ENCODE assay signal across 9 cellular contexts in the genomic region with DNA sequence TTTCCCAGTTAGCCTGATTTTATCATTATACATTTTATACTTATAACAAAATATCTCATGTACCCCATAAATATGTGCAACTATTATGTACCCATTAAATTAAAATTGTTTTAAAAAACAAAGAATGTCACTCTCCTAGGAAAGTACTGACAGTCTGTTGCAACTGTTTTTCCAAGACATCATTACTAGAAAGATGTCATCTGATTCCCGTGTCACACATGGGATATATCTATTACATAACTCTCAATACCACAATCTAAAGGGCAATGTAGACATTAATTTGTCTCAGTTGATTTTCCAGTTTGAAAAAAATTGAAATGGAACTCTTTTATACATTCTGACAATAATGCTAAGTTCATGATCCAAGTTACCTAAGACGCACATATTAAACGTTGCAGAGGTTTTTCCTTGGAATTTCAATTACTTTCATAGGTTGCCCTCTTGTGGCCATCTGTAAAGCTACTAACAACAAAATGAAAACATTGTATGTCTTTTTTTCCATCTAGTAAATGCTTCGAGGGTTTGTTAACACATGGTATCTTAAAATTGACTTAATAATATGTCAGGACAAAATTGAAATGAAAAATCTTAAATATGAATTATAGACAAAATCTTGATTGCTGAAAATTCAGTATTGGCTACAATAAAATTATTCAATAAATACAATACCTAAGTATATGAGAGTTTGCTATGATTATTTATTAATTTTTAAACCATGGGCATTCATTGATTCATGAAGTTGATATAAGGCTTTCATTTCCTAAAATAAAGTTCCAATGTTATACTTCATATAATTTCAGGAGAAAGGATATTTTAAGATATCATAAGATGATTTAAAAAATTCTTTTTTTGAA.
DNase-seq lines count a peak whose midpoint lies in the region; ATAC-seq, FAIRE-seq and TF ChIP-seq lines count a peak whose summit lies in the region.
"Had no signal": no experiment of that assay in that cellular context is flagged by ENCODE, and none has a peak within 500 bp of the region (broad histone marks: within the 10 kb centered on the region; RNA-seq: fewer than 3 reads in every experiment).

No MANE protein-coding gene starts in this region.

- H3K4me3 Mint-ChIP-seq in astrocyte (ENCODE audit: unreplicated experiment), result no peak overlapping the region

- ATAC-seq in GM21619 (IDR thresholded peaks at IDR 0.05; ENCODE audit: unreplicated experiment), result no peak
- no peak for ATAC-seq in GM18861 (IDR thresholded peaks at IDR 0.05; ENCODE audit: unreplicated experiment)

- H3K27me3 ChIP-seq in astrocyte (ENCODE audit: insufficient read depth, low read length) (no peaks in the 10 kb centered on the region), kidney epithelial cell (ENCODE audit: control insufficient read depth, insufficient read depth, low read length) (no peaks in the 10 kb centered on the region)
- H3K27me3 ChIP-seq: BLaER1 treated with 17β-estradiol and CSF1 and Interleukin-3, amounts not matched to agents 10 nM and 100 nM had no signal

- no peak overlapping the region for H3K27ac Mint-ChIP-seq in astrocyte (ENCODE audit: unreplicated experiment)

- H3K4me2 ChIP-seq in astrocyte (ENCODE audit: low read length), result no peak overlapping the region
- H3K4me2 ChIP-seq: BLaER1 treated with 17β-estradiol and CSF1 and Interleukin-3, amounts not matched to agents 10 nM and 100 nM had no signal

- no peaks in the 10 kb centered on the region for H3K79me2 ChIP-seq in astrocyte (ENCODE audit: insufficient read depth, low read length)

- H3K36me3 ChIP-seq in astrocyte (ENCODE audit: insufficient read depth, low read length), result no peaks in the 10 kb centered on the region
- no peaks in the 10 kb centered on the region for H3K36me3 ChIP-seq in kidney epithelial cell (ENCODE audit: control insufficient read depth, insufficient read depth, low read length)
- H3K36me3 ChIP-seq: BLaER1 treated with 17β-estradiol and CSF1 and Interleukin-3, amounts not matched to agents 10 nM and 100 nM had no signal

- no peak overlapping the region for H2AFZ ChIP-seq in astrocyte (ENCODE audit: low read depth, low read length)

- no peaks in the 10 kb centered on the region for H3K36me3 Mint-ChIP-seq in astrocyte (ENCODE audit: low read depth, unreplicated experiment)

- no peaks in the 10 kb centered on the region for H3K27me3 Mint-ChIP-seq in astrocyte (ENCODE audit: low read depth, unreplicated experiment)

- no peaks in the 10 kb centered on the region for H3K9me3 Mint-ChIP-seq in astrocyte (ENCODE audit: unreplicated experiment)

- H3K4me3 ChIP-seq in astrocyte (ENCODE audit: insufficient read depth, low read depth, low read length), result no peak overlapping the region
- no peak overlapping the region for H3K4me3 ChIP-seq in kidney epithelial cell (ENCODE audit: low read depth, low read length)
- H3K4me3 ChIP-seq: BLaER1 treated with 17β-estradiol and CSF1 and Interleukin-3, amounts not matched to agents 10 nM and 100 nM had no signal

- FAIRE-seq in astrocyte (lab: Jason Lieb, UNC), result no peak

- no peaks in the 10 kb centered on the region for H3K9me3 ChIP-seq in astrocyte (ENCODE audit: insufficient read depth, low read depth, low read length)
- H3K9me3 ChIP-seq: BLaER1 treated with 17β-estradiol and CSF1 and Interleukin-3, amounts not matched to agents 10 nM and 100 nM had no signal

- H4K20me1 ChIP-seq in astrocyte (ENCODE audit: insufficient read depth, low read length), result no peaks in the 10 kb centered on the region
- H4K20me1 ChIP-seq: BLaER1 treated with 17β-estradiol and CSF1 and Interleukin-3, amounts not matched to agents 10 nM and 100 nM had no signal

- TF ChIP-seq CTCF in astrocyte (IDR thresholded peaks at IDR 0.05; ENCODE audit: insufficient read depth, low read depth, low read length) (peak; percentile 74), kidney epithelial cell (IDR thresholded peaks at IDR 0.05; ENCODE audit: insufficient read depth, low read length, poor library complexity, severe bottlenecking) (peak; percentile 55)

- no peaks in the 10 kb centered on the region for H3K4me1 ChIP-seq in astrocyte (ENCODE audit: insufficient read depth, low read length)
- H3K4me1 ChIP-seq: BLaER1 treated with 17β-estradiol and CSF1 and Interleukin-3, amounts not matched to agents 10 nM and 100 nM had no signal

- H3K27ac ChIP-seq in astrocyte (ENCODE audit: low read depth, low read length), result no peak overlapping the region
- H3K27ac ChIP-seq: BLaER1 treated with 17β-estradiol and CSF1 and Interleukin-3, amounts not matched to agents 10 nM and 100 nM had no signal

- H3K9ac ChIP-seq in astrocyte (ENCODE audit: low read length), result no peak overlapping the region
- H3K9ac ChIP-seq: BLaER1 treated with 17β-estradiol and CSF1 and Interleukin-3, amounts not matched to agents 10 nM and 100 nM had no signal

- DNase-seq in NCI-H2196 (lab: John Stamatoyannopoulos, UW; ENCODE audit: unreplicated experiment) (peak; percentile 43), NCI-H2196 treated with DMSO at 0.1 percent for 48 hours (lab: John Stamatoyannopoulos, UW; ENCODE audit: unreplicated experiment) (no peak), NCI-H2107 (lab: John Stamatoyannopoulos, UW) (peak; percentile 37), astrocyte (ENCODE audit: low read depth) (peak; percentile 38), kidney epithelial cell (ENCODE audit: low read depth) (peak; percentile 12), KG1 (lab: John Stamatoyannopoulos, UW) (no peak)

- H3K4me1 Mint-ChIP-seq in astrocyte (ENCODE audit: low read depth, unreplicated experiment), result no peaks in the 10 kb centered on the region

Comparison
In these comparisons a context has a peak if more than half of its experiments do, and no peak if none do; other contexts are left out.
1. DNase-seq: peak in NCI-H2196 (single experiment), NCI-H2107 (single experiment), astrocyte (single experiment) and kidney epithelial cell (single experiment); none in NCI-H2196 treated with DMSO at 0.1 percent for 48 hours (single experiment) and KG1 (single experiment).